ENCODE assay signal across 1 cellular context in the genomic region with DNA sequence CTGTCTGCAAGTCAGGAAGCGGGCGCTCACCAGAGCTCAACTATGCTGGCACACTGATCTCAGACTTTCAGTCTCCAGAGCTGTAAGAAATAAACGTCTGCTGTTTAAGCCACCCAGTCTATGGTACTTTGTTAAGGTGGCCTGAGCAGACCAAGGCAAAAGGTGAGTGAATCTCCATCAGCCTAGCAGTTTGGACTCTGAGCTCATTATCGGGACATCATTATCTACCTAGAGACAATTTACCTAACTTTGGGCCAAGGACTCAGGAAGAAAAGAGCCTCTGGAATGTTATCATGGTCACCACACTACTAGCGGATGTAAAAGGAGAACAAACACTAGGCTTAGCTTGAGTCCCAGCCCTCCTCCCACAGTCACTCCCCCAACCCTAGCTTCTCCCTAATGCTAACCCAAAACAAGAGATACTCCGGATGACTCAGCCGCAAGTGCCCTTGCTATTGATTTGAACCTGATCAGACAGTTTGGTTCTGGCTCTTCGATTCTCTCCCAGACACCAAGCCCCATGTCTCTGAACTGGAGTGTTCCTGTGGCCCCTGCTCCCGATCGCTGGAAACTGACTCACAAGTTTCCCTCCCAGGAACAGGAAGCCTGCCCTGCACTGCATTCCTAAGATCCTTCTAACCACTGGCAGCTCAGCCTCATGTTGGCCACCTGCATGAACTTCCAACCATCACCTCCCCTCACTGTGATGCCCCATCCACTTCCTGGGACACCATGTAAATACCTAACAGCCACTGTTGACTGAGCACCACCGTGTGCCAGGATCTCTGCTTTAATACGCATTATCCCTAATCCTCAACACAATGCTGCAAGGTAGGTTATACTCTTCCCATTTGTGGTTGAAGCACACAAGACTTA.
TF ChIP-seq lines count a peak whose summit lies in the region.

No MANE protein-coding gene starts in this region.

TF ChIP-seq in HCT116, 20 proteins besides CTCF, POLR2A, EP300 and RAD21 (continued from another document):
- TF ChIP-seq, protein P1, sequence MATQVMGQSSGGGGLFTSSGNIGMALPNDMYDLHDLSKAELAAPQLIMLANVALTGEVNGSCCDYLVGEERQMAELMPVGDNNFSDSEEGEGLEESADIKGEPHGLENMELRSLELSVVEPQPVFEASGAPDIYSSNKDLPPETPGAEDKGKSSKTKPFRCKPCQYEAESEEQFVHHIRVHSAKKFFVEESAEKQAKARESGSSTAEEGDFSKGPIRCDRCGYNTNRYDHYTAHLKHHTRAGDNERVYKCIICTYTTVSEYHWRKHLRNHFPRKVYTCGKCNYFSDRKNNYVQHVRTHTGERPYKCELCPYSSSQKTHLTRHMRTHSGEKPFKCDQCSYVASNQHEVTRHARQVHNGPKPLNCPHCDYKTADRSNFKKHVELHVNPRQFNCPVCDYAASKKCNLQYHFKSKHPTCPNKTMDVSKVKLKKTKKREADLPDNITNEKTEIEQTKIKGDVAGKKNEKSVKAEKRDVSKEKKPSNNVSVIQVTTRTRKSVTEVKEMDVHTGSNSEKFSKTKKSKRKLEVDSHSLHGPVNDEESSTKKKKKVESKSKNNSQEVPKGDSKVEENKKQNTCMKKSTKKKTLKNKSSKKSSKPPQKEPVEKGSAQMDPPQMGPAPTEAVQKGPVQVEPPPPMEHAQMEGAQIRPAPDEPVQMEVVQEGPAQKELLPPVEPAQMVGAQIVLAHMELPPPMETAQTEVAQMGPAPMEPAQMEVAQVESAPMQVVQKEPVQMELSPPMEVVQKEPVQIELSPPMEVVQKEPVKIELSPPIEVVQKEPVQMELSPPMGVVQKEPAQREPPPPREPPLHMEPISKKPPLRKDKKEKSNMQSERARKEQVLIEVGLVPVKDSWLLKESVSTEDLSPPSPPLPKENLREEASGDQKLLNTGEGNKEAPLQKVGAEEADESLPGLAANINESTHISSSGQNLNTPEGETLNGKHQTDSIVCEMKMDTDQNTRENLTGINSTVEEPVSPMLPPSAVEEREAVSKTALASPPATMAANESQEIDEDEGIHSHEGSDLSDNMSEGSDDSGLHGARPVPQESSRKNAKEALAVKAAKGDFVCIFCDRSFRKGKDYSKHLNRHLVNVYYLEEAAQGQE (IDR thresholded peaks at IDR 0.05; ENCODE audit: low read depth): no peak
